Comparison of ENCODE assay signal across 13 cellular contexts in genomic region chr10:125016123-125016522, GRCh38.
DNase-seq lines count a peak whose midpoint lies in the region; ATAC-seq and TF ChIP-seq lines count a peak whose summit lies in the region.
"Had no signal": no experiment of that assay in that cellular context is flagged by ENCODE, and none has a peak within 500 bp of the region (broad histone marks: within the 10 kb centered on the region; RNA-seq: fewer than 3 reads in every experiment).

No MANE protein-coding gene starts in this region.

- H3K4me1 Mint-ChIP-seq in stimulated activated memory B cell treated with anti-CD40 and anti-IgM and Interleukin-4, amounts not matched to agents 10 μg/mL and 1 μg/mL and 100 μg/mL, for 72 hours, result no peaks in the 10 kb centered on the region

- H3K27ac ChIP-seq in cingulate gyrus (ENCODE audit: low read depth, low read length) (peak overlapping the region; percentile 81), uterus (peak overlapping the region; percentile 69 to 81)
- H3K27ac ChIP-seq: HL-60, KMS-11 had no signal

- no peak for TF ChIP-seq POLR2A in uterus (IDR thresholded peaks at IDR 0.05)

- no peak overlapping the region for H3K4me3 Mint-ChIP-seq in stimulated activated memory B cell treated with anti-CD40 and anti-IgM and Interleukin-4, amounts not matched to agents 10 μg/mL and 1 μg/mL and 100 μg/mL, for 72 hours
- H3K4me3 Mint-ChIP-seq: activated CD8-positive, alpha-beta T cell treated with anti-CD3 and anti-CD28 coated beads for 36 hours had no signal

- ATAC-seq in left ventricle myocardium superior (peak; percentile 5), sciatic nerve (peak; percentile 35), HG02642 (IDR thresholded peaks at IDR 0.05; ENCODE audit: poor library complexity, unreplicated experiment) (no peak)
- no peak for ATAC-seq in stimulated activated memory B cell treated with anti-CD40 and anti-IgM and Interleukin-4, amounts not matched to agents 10 μg/mL and 1 μg/mL and 100 μg/mL, for 72 hours
- ATAC-seq: activated CD8-positive, alpha-beta T cell treated with anti-CD3 and anti-CD28 coated beads for 36 hours had no signal

- no peak overlapping the region for H3K27ac Mint-ChIP-seq in stimulated activated memory B cell treated with anti-CD40 and anti-IgM and Interleukin-4, amounts not matched to agents 10 μg/mL and 1 μg/mL and 100 μg/mL, for 72 hours
- H3K27ac Mint-ChIP-seq: activated CD8-positive, alpha-beta T cell treated with anti-CD3 and anti-CD28 coated beads for 36 hours; activated T-helper 2 cell treated with anti-CD3 and anti-CD28 coated beads, Interferon-gamma antibody, Interleukin-2, Interleukin-4, amounts not matched to agents 10 μg/mL and 5 μg/mL and 100 μg/mL, durations not matched to agents 14 hours and 24 hours and 36 hours had no signal

- H3K36me3 Mint-ChIP-seq in stimulated activated memory B cell treated with anti-CD40 and anti-IgM and Interleukin-4, amounts not matched to agents 10 μg/mL and 1 μg/mL and 100 μg/mL, for 72 hours, result no peaks in the 10 kb centered on the region
- H3K36me3 Mint-ChIP-seq: CD8-positive, alpha-beta memory T cell had no signal

- H3K27me3 ChIP-seq in uterus, result no peaks in the 10 kb centered on the region

- H3K4me1 ChIP-seq in uterus, result peaks cover 11 to 26% of the 10 kb centered on the region in 2 donors

- no peak for TF ChIP-seq CTCF in uterus (IDR thresholded peaks at IDR 0.05)

- intact Hi-C loops in left ventricle myocardium superior (cut with micrococcal nuclease), result no loop called here
- intact Hi-C loops in sciatic nerve (cut with DNase I), result no loop called here
- intact Hi-C loops in uterus (cut with DNase I; ENCODE audit: low total_unique reads), result no loop called here

- H3K4me3 ChIP-seq in uterus, result peak overlapping the region in 1 of 2 donors; percentile 3

- H3K27me3 Mint-ChIP-seq in stimulated activated memory B cell treated with anti-CD40 and anti-IgM and Interleukin-4, amounts not matched to agents 10 μg/mL and 1 μg/mL and 100 μg/mL, for 72 hours, result peaks cover 65% of the 10 kb centered on the region

- peak; percentile 59 for DNase-seq in left ventricle myocardium superior
- DNase-seq in sciatic nerve (ENCODE audit: low spot score), result no peak
- DNase-seq in uterus, result peak in 1 of 2 donors; percentile 39
- DNase-seq in NCI-H2029 treated with DMSO at 0.1 percent for 48 hours (lab: John Stamatoyannopoulos, UW), result no peak
- DNase-seq: activated CD8-positive, alpha-beta T cell treated with anti-CD3 and anti-CD28 coated beads for 36 hours; CD8-positive, alpha-beta memory T cell; RPMI8226 had no signal

- H3K9me3 Mint-ChIP-seq in stimulated activated memory B cell treated with anti-CD40 and anti-IgM and Interleukin-4, amounts not matched to agents 10 μg/mL and 1 μg/mL and 100 μg/mL, for 72 hours, result peaks cover 4% of the 10 kb centered on the region
- H3K9me3 Mint-ChIP-seq: activated T-helper 2 cell treated with anti-CD3 and anti-CD28 coated beads, Interferon-gamma antibody, Interleukin-2, Interleukin-4, amounts not matched to agents 10 μg/mL and 5 μg/mL and 100 μg/mL, durations not matched to agents 14 hours and 24 hours and 36 hours had no signal

- H3K36me3 ChIP-seq in uterus, result no peaks in the 10 kb centered on the region

- H3K9me3 ChIP-seq in uterus, result no peaks in the 10 kb centered on the region

Comparison
In these comparisons a context has a peak if more than half of its experiments do, and no peak if none do; other contexts are left out.
1. ATAC-seq: peak in left ventricle myocardium superior (single experiment) and sciatic nerve (single experiment); none in stimulated activated memory B cell treated with anti-CD40 and anti-IgM and Interleukin-4, amounts not matched to agents 10 μg/mL and 1 μg/mL and 100 μg/mL, for 72 hours (single experiment) and HG02642 (single experiment).